ENCODE assay signal across 1 cellular context in the genomic region with DNA sequence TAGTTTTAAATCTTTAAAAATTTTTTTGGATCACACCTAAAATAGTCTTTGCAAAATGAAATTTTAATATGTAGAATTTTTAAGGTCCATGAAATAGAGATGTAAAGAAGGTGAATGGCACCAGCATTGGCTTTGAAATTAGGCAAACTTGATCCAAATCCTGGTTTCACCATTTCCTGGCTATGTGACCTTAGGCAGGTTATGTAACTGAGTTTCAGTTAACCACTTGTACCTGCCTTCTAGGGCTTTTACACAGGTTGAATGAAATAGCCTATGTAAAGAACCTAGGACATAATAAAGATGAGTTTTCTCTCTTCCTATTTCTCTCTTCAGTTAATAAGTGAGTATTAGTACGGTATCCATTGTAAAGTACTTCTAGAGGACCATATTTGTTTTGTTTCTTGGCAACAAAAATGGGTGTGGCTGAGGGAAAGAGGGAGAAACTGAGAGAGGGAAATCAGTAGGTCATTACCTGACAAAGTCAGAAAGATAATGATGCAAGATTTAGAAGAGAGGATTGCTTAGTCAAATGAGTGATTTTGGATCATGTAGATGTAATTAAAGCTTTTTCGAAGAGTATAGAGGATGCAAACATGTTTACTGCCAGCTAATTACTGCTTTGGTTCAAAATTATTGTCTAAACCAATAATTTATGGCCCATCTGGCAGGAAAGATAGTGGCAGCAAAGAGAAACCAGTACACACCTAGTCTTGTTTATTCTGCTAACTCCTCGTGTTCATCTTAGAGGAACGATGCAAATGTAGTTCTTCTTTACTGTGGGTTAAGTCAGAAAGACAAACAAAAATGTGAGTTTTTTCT.
TF ChIP-seq lines count a peak whose summit lies in the region.

No MANE protein-coding gene starts in this region.

TF ChIP-seq in K562, 482 proteins besides CTCF, POLR2A, EP300 and RAD21 (continued from another document and continues in another):
- TF ChIP-seq, protein P1, sequence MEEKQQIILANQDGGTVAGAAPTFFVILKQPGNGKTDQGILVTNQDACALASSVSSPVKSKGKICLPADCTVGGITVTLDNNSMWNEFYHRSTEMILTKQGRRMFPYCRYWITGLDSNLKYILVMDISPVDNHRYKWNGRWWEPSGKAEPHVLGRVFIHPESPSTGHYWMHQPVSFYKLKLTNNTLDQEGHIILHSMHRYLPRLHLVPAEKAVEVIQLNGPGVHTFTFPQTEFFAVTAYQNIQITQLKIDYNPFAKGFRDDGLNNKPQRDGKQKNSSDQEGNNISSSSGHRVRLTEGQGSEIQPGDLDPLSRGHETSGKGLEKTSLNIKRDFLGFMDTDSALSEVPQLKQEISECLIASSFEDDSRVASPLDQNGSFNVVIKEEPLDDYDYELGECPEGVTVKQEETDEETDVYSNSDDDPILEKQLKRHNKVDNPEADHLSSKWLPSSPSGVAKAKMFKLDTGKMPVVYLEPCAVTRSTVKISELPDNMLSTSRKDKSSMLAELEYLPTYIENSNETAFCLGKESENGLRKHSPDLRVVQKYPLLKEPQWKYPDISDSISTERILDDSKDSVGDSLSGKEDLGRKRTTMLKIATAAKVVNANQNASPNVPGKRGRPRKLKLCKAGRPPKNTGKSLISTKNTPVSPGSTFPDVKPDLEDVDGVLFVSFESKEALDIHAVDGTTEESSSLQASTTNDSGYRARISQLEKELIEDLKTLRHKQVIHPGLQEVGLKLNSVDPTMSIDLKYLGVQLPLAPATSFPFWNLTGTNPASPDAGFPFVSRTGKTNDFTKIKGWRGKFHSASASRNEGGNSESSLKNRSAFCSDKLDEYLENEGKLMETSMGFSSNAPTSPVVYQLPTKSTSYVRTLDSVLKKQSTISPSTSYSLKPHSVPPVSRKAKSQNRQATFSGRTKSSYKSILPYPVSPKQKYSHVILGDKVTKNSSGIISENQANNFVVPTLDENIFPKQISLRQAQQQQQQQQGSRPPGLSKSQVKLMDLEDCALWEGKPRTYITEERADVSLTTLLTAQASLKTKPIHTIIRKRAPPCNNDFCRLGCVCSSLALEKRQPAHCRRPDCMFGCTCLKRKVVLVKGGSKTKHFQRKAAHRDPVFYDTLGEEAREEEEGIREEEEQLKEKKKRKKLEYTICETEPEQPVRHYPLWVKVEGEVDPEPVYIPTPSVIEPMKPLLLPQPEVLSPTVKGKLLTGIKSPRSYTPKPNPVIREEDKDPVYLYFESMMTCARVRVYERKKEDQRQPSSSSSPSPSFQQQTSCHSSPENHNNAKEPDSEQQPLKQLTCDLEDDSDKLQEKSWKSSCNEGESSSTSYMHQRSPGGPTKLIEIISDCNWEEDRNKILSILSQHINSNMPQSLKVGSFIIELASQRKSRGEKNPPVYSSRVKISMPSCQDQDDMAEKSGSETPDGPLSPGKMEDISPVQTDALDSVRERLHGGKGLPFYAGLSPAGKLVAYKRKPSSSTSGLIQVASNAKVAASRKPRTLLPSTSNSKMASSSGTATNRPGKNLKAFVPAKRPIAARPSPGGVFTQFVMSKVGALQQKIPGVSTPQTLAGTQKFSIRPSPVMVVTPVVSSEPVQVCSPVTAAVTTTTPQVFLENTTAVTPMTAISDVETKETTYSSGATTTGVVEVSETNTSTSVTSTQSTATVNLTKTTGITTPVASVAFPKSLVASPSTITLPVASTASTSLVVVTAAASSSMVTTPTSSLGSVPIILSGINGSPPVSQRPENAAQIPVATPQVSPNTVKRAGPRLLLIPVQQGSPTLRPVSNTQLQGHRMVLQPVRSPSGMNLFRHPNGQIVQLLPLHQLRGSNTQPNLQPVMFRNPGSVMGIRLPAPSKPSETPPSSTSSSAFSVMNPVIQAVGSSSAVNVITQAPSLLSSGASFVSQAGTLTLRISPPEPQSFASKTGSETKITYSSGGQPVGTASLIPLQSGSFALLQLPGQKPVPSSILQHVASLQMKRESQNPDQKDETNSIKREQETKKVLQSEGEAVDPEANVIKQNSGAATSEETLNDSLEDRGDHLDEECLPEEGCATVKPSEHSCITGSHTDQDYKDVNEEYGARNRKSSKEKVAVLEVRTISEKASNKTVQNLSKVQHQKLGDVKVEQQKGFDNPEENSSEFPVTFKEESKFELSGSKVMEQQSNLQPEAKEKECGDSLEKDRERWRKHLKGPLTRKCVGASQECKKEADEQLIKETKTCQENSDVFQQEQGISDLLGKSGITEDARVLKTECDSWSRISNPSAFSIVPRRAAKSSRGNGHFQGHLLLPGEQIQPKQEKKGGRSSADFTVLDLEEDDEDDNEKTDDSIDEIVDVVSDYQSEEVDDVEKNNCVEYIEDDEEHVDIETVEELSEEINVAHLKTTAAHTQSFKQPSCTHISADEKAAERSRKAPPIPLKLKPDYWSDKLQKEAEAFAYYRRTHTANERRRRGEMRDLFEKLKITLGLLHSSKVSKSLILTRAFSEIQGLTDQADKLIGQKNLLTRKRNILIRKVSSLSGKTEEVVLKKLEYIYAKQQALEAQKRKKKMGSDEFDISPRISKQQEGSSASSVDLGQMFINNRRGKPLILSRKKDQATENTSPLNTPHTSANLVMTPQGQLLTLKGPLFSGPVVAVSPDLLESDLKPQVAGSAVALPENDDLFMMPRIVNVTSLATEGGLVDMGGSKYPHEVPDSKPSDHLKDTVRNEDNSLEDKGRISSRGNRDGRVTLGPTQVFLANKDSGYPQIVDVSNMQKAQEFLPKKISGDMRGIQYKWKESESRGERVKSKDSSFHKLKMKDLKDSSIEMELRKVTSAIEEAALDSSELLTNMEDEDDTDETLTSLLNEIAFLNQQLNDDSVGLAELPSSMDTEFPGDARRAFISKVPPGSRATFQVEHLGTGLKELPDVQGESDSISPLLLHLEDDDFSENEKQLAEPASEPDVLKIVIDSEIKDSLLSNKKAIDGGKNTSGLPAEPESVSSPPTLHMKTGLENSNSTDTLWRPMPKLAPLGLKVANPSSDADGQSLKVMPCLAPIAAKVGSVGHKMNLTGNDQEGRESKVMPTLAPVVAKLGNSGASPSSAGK (IDR thresholded peaks at IDR 0.05): peak; percentile 55
- TF ChIP-seq ZNF584 (CRISPR knock-in tag; IDR thresholded peaks at IDR 0.05; ENCODE audit: low read depth) (no peak), ATF3 (IDR thresholded peaks at IDR 0.05) (peak; percentile 82), ATF3 (CRISPR knock-in tag; conservative IDR thresholded peaks at IDR 0.05) (no peak), SMARCE1 (IDR thresholded peaks at IDR 0.05) (peak; percentile 95), SLC30A9 (CRISPR knock-in tag; IDR thresholded peaks at IDR 0.05) (no peak), HNRNPUL1 (IDR thresholded peaks at IDR 0.05; ENCODE audit: low read length) (no peak), NR4A1 (CRISPR knock-in tag; IDR thresholded peaks at IDR 0.05) (no peak), NR4A1 (tag; IDR thresholded peaks at IDR 0.05) (0 out of 2 replicates have a peak, but pooled peaks have one; percentile 26), ZBTB2 (IDR thresholded peaks at IDR 0.05) (0 out of 2 replicates have a peak, but pooled peaks have one; percentile 23), ATF7 (IDR thresholded peaks at IDR 0.05) (peak; percentile 47; the same call in 1 of the 2 replicates), MEIS2 (IDR thresholded peaks at IDR 0.05; ENCODE audit: partially characterized antibody) (peak; percentile 99)
- TF ChIP-seq, protein P2, sequence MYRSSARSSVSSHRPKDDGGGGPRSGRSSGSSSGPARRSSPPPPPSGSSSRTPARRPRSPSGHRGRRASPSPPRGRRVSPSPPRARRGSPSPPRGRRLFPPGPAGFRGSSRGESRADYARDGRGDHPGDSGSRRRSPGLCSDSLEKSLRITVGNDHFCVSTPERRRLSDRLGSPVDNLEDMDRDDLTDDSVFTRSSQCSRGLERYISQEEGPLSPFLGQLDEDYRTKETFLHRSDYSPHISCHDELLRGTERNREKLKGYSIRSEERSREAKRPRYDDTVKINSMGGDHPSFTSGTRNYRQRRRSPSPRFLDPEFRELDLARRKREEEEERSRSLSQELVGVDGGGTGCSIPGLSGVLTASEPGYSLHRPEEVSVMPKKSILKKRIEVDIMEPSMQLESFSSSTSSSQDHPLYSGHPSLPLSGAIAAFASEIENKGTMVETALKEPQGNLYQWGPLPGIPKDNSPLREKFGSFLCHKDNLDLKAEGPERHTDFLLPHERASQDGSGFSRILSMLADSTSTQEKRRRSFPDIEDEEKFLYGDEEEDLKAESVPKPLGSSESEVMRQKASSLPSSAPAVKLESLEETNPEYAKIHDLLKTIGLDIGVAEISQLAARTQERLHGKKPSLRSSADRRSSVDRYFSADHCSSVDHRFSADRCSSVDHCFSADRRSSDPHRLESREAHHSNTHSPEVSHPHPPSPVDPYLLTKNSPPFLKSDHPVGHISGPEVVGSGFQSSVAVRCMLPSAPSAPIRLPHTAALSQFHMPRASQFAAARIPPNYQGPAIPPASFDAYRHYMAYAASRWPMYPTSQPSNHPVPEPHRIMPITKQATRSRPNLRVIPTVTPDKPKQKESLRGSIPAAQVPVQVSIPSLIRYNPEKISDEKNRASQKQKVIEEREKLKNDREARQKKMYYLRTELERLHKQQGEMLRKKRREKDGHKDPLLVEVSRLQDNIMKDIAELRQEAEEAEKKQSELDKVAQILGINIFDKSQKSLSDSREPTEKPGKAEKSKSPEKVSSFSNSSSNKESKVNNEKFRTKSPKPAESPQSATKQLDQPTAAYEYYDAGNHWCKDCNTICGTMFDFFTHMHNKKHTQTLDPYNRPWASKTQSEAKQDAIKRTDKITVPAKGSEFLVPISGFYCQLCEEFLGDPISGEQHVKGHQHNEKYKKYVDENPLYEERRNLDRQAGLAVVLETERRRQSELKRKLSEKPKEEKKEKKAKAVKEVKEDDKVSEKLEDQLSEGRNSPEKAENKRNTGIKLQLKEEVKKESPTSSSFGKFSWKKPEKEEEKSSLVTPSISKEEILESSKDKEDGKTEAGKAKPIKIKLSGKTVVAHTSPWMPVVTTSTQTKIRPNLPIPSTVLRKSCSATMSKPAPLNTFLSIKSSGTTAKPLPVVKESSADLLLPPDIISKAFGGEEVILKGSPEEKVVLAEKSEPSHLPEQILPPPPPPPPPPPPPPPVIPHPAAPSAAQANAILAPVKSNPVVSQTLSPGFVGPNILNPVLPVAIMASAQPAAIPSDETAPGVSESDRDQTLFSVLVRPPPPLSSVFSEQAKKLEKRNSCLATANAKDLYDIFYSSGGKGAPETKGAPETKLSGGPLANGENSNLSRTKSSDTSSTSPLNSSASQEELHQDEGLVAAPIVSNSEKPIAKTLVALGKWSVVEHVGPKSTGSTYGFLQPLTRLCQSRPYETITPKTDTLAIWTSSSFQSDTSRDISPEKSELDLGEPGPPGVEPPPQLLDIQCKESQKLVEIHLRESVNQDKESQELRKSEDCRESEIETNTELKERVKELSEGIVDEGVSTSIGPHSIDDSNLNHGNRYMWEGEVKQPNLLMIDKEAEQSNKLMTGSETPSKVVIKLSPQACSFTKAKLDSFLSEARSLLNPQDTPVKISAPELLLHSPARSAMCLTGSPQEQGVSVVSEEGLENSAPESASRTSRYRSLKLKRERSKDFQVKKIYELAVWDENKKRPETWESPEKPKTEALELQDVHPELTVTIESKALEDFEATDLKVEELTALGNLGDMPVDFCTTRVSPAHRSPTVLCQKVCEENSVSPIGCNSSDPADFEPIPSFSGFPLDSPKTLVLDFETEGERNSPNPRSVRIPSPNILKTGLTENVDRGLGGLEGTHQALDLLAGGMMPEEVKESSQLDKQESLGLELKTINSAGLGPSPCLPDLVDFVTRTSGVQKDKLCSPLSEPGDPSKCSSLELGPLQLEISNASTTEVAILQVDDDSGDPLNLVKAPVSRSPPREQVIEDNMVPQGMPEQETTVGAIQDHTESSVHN (IDR thresholded peaks at IDR 0.05; ENCODE audit: borderline replicate concordance in 1 of 2, low read depth in 1 of 2): 0 out of 4 replicates have a peak, but pooled peaks of 1 of the 2 experiments have one; percentile 41
- TF ChIP-seq, protein P3, sequence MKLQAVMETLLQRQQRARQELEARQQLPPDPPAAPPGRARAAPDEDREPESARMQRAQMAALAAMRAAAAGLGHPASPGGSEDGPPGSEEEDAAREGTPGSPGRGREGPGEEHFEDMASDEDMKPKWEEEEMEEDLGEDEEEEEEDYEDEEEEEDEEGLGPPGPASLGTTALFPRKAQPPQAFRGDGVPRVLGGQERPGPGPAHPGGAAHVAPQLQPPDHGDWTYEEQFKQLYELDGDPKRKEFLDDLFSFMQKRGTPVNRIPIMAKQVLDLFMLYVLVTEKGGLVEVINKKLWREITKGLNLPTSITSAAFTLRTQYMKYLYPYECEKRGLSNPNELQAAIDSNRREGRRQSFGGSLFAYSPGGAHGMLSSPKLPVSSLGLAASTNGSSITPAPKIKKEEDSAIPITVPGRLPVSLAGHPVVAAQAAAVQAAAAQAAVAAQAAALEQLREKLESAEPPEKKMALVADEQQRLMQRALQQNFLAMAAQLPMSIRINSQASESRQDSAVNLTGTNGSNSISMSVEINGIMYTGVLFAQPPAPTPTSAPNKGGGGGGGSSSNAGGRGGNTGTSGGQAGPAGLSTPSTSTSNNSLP (IDR thresholded peaks at IDR 0.05; ENCODE audit: borderline replicate concordance, low read depth, low read length): 0 out of 2 replicates have a peak, but pooled peaks have one; percentile 17
- TF ChIP-seq, protein P4, sequence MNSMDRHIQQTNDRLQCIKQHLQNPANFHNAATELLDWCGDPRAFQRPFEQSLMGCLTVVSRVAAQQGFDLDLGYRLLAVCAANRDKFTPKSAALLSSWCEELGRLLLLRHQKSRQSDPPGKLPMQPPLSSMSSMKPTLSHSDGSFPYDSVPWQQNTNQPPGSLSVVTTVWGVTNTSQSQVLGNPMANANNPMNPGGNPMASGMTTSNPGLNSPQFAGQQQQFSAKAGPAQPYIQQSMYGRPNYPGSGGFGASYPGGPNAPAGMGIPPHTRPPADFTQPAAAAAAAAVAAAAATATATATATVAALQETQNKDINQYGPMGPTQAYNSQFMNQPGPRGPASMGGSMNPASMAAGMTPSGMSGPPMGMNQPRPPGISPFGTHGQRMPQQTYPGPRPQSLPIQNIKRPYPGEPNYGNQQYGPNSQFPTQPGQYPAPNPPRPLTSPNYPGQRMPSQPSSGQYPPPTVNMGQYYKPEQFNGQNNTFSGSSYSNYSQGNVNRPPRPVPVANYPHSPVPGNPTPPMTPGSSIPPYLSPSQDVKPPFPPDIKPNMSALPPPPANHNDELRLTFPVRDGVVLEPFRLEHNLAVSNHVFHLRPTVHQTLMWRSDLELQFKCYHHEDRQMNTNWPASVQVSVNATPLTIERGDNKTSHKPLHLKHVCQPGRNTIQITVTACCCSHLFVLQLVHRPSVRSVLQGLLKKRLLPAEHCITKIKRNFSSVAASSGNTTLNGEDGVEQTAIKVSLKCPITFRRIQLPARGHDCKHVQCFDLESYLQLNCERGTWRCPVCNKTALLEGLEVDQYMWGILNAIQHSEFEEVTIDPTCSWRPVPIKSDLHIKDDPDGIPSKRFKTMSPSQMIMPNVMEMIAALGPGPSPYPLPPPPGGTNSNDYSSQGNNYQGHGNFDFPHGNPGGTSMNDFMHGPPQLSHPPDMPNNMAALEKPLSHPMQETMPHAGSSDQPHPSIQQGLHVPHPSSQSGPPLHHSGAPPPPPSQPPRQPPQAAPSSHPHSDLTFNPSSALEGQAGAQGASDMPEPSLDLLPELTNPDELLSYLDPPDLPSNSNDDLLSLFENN (IDR thresholded peaks at IDR 0.05; ENCODE audit: low read depth in 2 of 2, low read length in 2 of 2): peak in 1 of 2 experiments; percentile 83; a peak in 2 of 4 replicates
